Comparison of ENCODE assay signal across 1 cellular context in the genomic region with DNA sequence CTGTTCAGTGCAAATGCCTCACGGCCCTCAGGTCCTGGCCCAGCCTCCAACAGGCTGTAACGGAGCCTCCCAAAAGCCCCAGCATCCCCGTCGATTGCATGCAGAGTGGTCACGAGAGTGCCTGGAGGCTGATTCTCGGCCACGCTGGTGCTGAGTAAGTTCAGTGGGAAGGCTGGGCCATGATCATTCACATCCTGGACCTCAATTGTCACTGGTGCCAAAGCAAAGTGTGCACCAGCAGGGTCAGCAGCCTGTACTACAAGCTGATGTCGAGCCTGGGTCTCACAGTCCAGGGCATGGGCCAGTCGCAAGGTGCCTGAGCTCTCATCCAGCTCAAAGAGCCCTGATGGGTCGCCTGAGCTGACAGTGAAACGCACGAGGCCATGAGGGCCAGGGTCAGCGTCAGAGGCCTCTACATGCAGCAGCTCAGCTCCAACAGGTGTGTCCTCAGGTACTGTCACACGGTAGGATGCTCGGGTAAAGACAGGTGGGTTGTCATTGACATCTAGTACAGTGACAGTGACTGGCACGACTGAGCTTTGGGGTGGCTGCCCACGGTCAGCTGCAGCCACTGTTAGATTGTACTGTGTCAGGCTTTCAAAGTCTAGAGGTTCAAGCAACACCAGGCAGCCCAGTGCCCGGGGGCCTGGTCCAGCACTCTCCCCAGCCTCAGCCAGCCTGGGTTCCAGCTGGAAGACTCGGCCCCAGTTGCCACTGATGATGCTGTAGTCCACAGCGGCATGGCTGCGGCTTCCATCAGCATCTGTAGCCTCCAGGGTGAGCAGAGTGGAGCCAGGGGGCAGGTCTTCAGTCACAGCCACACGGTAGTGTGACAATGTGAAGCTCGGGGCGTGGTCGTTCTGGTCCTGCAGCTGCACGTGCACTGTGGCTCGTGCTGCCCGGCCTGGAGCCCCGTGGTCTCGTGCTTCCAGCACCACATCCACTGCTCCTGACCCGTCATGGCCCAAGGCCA.
TF ChIP-seq lines count a peak whose summit lies in the region.

No MANE protein-coding gene starts in this region.

TF ChIP-seq in K562, 482 proteins besides CTCF, POLR2A, EP300 and RAD21:
- peak; percentile 90 for TF ChIP-seq BHLHE40 (IDR thresholded peaks at IDR 0.05; ENCODE audit: low read length)
- TF ChIP-seq E2F6 (IDR thresholded peaks at IDR 0.05; ENCODE audit: borderline replicate concordance in 1 of 2, extremely low read depth in 1 of 2, insufficient read depth in 1 of 2, insufficient read length in 1 of 2, low read depth in 1 of 2, low read length in 1 of 2, poor library complexity in 1 of 2, severe bottlenecking in 1 of 2) = peak in 1 of 2 experiments; percentile 28
- TF ChIP-seq, protein P1, sequence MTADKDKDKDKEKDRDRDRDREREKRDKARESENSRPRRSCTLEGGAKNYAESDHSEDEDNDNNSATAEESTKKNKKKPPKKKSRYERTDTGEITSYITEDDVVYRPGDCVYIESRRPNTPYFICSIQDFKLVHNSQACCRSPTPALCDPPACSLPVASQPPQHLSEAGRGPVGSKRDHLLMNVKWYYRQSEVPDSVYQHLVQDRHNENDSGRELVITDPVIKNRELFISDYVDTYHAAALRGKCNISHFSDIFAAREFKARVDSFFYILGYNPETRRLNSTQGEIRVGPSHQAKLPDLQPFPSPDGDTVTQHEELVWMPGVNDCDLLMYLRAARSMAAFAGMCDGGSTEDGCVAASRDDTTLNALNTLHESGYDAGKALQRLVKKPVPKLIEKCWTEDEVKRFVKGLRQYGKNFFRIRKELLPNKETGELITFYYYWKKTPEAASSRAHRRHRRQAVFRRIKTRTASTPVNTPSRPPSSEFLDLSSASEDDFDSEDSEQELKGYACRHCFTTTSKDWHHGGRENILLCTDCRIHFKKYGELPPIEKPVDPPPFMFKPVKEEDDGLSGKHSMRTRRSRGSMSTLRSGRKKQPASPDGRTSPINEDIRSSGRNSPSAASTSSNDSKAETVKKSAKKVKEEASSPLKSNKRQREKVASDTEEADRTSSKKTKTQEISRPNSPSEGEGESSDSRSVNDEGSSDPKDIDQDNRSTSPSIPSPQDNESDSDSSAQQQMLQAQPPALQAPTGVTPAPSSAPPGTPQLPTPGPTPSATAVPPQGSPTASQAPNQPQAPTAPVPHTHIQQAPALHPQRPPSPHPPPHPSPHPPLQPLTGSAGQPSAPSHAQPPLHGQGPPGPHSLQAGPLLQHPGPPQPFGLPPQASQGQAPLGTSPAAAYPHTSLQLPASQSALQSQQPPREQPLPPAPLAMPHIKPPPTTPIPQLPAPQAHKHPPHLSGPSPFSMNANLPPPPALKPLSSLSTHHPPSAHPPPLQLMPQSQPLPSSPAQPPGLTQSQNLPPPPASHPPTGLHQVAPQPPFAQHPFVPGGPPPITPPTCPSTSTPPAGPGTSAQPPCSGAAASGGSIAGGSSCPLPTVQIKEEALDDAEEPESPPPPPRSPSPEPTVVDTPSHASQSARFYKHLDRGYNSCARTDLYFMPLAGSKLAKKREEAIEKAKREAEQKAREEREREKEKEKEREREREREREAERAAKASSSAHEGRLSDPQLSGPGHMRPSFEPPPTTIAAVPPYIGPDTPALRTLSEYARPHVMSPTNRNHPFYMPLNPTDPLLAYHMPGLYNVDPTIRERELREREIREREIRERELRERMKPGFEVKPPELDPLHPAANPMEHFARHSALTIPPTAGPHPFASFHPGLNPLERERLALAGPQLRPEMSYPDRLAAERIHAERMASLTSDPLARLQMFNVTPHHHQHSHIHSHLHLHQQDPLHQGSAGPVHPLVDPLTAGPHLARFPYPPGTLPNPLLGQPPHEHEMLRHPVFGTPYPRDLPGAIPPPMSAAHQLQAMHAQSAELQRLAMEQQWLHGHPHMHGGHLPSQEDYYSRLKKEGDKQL (CRISPR knock-in tag; IDR thresholded peaks at IDR 0.05; ENCODE audit: borderline replicate concordance) = no peak
- no peak for TF ChIP-seq AFF1 (IDR thresholded peaks at IDR 0.05; ENCODE audit: low read depth in 1 of 2, partially characterized antibody in 2 of 2)
